In the genomic region with DNA sequence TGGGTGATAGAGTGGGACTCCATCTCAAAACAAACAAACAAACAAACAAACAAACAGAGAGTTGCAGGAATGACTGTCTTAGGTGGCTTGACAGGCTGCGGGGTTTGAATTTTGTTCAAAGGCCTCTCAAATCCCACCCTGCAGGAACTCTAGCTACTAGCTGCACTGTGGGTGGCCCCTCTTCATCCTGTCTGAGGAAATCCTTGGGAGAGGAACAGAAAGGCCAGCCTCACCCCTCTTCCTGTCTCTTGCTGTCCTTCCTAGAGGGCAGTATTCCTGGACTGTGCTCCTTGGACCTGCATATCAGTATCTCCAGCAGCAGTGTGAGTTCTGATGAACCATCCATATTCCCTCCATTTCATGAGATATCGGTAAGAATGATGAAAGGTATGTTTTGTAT, we compare ENCODE assay signal across 2 cellular contexts.
TF ChIP-seq lines count a peak whose summit lies in the region.

No MANE protein-coding gene starts in this region.

TF ChIP-seq in GM23338, 12 proteins besides CTCF, POLR2A, EP300 and RAD21 (continued from another document and continues in another):
- no peak for TF ChIP-seq ZNF114 (CRISPR knock-in tag; IDR thresholded peaks at IDR 0.05)
- no peak for TF ChIP-seq NANOG (IDR thresholded peaks at IDR 0.05; ENCODE audit: borderline replicate concordance)
- no peak for TF ChIP-seq ETS1 (IDR thresholded peaks at IDR 0.05)
- no peak for TF ChIP-seq ZNF331 (CRISPR knock-in tag; IDR thresholded peaks at IDR 0.05; ENCODE audit: low read depth)
- no peak for TF ChIP-seq JUNB (IDR thresholded peaks at IDR 0.05; ENCODE audit: unreplicated experiment)
- TF ChIP-seq POLR2AphosphoS5 (IDR thresholded peaks at IDR 0.05; ENCODE audit: low read depth) = no peak
- TF ChIP-seq, protein P1, sequence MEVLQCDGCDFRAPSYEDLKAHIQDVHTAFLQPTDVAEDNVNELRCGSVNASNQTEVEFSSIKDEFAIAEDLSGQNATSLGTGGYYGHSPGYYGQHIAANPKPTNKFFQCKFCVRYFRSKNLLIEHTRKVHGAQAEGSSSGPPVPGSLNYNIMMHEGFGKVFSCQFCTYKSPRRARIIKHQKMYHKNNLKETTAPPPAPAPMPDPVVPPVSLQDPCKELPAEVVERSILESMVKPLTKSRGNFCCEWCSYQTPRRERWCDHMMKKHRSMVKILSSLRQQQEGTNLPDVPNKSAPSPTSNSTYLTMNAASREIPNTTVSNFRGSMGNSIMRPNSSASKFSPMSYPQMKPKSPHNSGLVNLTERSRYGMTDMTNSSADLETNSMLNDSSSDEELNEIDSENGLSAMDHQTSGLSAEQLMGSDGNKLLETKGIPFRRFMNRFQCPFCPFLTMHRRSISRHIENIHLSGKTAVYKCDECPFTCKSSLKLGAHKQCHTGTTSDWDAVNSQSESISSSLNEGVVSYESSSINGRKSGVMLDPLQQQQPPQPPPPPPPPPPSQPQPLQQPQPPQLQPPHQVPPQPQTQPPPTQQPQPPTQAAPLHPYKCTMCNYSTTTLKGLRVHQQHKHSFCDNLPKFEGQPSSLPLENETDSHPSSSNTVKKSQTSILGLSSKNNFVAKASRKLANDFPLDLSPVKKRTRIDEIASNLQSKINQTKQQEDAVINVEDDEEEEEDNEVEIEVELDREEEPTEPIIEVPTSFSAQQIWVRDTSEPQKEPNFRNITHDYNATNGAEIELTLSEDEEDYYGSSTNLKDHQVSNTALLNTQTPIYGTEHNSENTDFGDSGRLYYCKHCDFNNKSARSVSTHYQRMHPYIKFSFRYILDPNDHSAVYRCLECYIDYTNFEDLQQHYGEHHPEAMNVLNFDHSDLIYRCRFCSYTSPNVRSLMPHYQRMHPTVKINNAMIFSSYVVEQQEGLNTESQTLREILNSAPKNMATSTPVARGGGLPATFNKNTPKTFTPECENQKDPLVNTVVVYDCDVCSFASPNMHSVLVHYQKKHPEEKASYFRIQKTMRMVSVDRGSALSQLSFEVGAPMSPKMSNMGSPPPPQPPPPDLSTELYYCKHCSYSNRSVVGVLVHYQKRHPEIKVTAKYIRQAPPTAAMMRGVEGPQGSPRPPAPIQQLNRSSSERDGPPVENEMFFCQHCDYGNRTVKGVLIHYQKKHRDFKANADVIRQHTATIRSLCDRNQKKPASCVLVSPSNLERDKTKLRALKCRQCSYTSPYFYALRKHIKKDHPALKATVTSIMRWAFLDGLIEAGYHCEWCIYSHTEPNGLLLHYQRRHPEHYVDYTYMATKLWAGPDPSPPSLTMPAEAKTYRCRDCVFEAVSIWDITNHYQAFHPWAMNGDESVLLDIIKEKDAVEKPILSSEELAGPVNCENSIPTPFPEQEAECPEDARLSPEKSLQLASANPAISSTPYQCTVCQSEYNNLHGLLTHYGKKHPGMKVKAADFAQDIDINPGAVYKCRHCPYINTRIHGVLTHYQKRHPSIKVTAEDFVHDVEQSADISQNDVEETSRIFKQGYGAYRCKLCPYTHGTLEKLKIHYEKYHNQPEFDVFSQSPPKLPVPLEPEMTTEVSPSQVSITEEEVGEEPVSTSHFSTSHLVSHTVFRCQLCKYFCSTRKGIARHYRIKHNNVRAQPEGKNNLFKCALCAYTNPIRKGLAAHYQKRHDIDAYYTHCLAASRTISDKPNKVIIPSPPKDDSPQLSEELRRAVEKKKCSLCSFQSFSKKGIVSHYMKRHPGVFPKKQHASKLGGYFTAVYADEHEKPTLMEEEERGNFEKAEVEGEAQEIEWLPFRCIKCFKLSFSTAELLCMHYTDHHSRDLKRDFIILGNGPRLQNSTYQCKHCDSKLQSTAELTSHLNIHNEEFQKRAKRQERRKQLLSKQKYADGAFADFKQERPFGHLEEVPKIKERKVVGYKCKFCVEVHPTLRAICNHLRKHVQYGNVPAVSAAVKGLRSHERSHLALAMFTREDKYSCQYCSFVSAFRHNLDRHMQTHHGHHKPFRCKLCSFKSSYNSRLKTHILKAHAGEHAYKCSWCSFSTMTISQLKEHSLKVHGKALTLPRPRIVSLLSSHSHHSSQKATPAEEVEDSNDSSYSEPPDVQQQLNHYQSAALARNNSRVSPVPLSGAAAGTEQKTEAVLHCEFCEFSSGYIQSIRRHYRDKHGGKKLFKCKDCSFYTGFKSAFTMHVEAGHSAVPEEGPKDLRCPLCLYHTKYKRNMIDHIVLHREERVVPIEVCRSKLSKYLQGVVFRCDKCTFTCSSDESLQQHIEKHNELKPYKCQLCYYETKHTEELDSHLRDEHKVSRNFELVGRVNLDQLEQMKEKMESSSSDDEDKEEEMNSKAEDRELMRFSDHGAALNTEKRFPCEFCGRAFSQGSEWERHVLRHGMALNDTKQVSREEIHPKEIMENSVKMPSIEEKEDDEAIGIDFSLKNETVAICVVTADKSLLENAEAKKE (CRISPR knock-in tag; IDR thresholded peaks at IDR 0.05) = no peak
- no peak for TF ChIP-seq STAT1 (IDR thresholded peaks at IDR 0.05; ENCODE audit: unreplicated experiment)
- TF ChIP-seq CREB1 (CRISPR knock-in tag; IDR thresholded peaks at IDR 0.05; ENCODE audit: low read depth) = no peak
- TF ChIP-seq, protein P2, sequence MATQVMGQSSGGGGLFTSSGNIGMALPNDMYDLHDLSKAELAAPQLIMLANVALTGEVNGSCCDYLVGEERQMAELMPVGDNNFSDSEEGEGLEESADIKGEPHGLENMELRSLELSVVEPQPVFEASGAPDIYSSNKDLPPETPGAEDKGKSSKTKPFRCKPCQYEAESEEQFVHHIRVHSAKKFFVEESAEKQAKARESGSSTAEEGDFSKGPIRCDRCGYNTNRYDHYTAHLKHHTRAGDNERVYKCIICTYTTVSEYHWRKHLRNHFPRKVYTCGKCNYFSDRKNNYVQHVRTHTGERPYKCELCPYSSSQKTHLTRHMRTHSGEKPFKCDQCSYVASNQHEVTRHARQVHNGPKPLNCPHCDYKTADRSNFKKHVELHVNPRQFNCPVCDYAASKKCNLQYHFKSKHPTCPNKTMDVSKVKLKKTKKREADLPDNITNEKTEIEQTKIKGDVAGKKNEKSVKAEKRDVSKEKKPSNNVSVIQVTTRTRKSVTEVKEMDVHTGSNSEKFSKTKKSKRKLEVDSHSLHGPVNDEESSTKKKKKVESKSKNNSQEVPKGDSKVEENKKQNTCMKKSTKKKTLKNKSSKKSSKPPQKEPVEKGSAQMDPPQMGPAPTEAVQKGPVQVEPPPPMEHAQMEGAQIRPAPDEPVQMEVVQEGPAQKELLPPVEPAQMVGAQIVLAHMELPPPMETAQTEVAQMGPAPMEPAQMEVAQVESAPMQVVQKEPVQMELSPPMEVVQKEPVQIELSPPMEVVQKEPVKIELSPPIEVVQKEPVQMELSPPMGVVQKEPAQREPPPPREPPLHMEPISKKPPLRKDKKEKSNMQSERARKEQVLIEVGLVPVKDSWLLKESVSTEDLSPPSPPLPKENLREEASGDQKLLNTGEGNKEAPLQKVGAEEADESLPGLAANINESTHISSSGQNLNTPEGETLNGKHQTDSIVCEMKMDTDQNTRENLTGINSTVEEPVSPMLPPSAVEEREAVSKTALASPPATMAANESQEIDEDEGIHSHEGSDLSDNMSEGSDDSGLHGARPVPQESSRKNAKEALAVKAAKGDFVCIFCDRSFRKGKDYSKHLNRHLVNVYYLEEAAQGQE (IDR thresholded peaks at IDR 0.05; ENCODE audit: unreplicated experiment) = no peak

TF ChIP-seq in PFSK-1, 5 proteins besides CTCF, POLR2A, EP300 and RAD21:
- TF ChIP-seq, protein P2 (IDR thresholded peaks at IDR 0.05; ENCODE audit: insufficient read depth in 1 of 2, low read depth in 2 of 2, low read length in 2 of 2) = peak; percentile 27 to 55; a peak in 2 of 4 replicates
- no peak for TF ChIP-seq TAF1 (IDR thresholded peaks at IDR 0.05; ENCODE audit: borderline replicate concordance, insufficient read depth, low read length)
TF ChIP-seq in PFSK-1: peak in this region for 1.
